In the genomic region with DNA sequence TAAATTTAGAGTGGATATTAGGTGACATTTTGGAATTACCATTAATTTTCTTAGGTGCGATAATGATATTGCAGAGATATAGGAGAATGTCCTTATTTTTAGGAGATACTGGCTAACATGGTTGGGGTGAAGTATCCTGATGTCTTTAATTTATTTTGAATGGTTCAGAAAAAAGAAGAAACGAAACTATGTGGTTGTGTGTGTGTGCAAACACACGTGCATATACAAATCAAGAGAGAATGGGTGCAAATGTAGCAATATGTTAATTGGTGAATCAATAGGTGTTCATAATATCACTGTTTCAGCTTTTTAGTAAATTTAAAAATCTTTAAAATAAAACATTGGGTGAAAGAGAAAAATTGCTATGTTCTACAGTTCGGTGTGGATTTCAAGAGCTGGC, we compare ENCODE assay signal across 21 cellular contexts.
"Had no signal": no experiment of that assay in that cellular context is flagged by ENCODE, and none has a peak within 500 bp of the region (broad histone marks: within the 10 kb centered on the region; RNA-seq: fewer than 3 reads in every experiment).

No MANE protein-coding gene starts in this region.

- H3K36me3 ChIP-seq: neutrophil, transverse colon had no signal

- H3K4me2 ChIP-seq: hepatocyte had no signal

- H3K27ac Mint-ChIP-seq: endodermal cell; naive thymus-derived CD8-positive, alpha-beta T cell; stimulated activated naive B cell treated with anti-CD40 and anti-IgM and Interleukin-4, amounts not matched to agents 10 μg/mL and 1 μg/mL and 100 μg/mL, for 72 hours; stimulated activated naive CD8-positive, alpha-beta T cell treated with anti-CD3 and anti-CD28 coated beads, Interleukin-15, amount 100 ng/mL, for 72 hours had no signal

- H3K4me3 ChIP-seq: coronary artery, hepatocyte, lung, right atrium auricular region, sigmoid colon, skin epidermis, testis, transverse colon had no signal

- DNase-seq: effector CD4-positive, alpha-beta T cell; endodermal cell; erythroblast; foreskin keratinocyte; kidney; left colon; left ventricle myocardium superior; naive thymus-derived CD8-positive, alpha-beta T cell; sigmoid colon; stimulated activated CD4-positive, alpha-beta T cell treated with anti-CD3 and anti-CD28 coated beads, Interleukin-2, amount 100 ng/mL, for 24 hours; stimulated activated CD4-positive, alpha-beta T cell treated with anti-CD3 and anti-CD28 coated beads, Interleukin-4, amount 100 ng/mL, for 4 hours; stimulated activated naive B cell treated with anti-CD40 and anti-IgM and Interleukin-4, amounts not matched to agents 10 μg/mL and 1 μg/mL and 100 μg/mL, for 72 hours; stimulated activated naive CD8-positive, alpha-beta T cell treated with anti-CD3 and anti-CD28 coated beads, Interleukin-15, amount 100 ng/mL, for 72 hours; testis; transverse colon had no signal

- ATAC-seq: foreskin keratinocyte; left colon; left ventricle myocardium superior; naive thymus-derived CD8-positive, alpha-beta T cell; stimulated activated naive B cell treated with anti-CD40 and anti-IgM and Interleukin-4, amounts not matched to agents 10 μg/mL and 1 μg/mL and 100 μg/mL, for 72 hours; stimulated activated naive CD8-positive, alpha-beta T cell treated with anti-CD3 and anti-CD28 coated beads, Interleukin-15, amount 100 ng/mL, for 72 hours had no signal

- H3K9me3 Mint-ChIP-seq: endodermal cell had no signal

- H3K4me3 Mint-ChIP-seq: endodermal cell; naive thymus-derived CD8-positive, alpha-beta T cell; stimulated activated naive B cell treated with anti-CD40 and anti-IgM and Interleukin-4, amounts not matched to agents 10 μg/mL and 1 μg/mL and 100 μg/mL, for 72 hours; stimulated activated naive CD8-positive, alpha-beta T cell treated with anti-CD3 and anti-CD28 coated beads, Interleukin-15, amount 100 ng/mL, for 72 hours had no signal

- H3K79me2 ChIP-seq: hepatocyte had no signal

- H3K4me1 ChIP-seq: testis, transverse colon had no signal

- H3K27ac ChIP-seq: coronary artery, foreskin keratinocyte, hepatocyte, neutrophil, right atrium auricular region, sigmoid colon, skin epidermis, testis, transverse colon had no signal

- H2AFZ ChIP-seq: hepatocyte had no signal

- H3K27me3 Mint-ChIP-seq: naive thymus-derived CD8-positive, alpha-beta T cell; stimulated activated naive B cell treated with anti-CD40 and anti-IgM and Interleukin-4, amounts not matched to agents 10 μg/mL and 1 μg/mL and 100 μg/mL, for 72 hours; stimulated activated naive CD8-positive, alpha-beta T cell treated with anti-CD3 and anti-CD28 coated beads, Interleukin-15, amount 100 ng/mL, for 72 hours had no signal

- H3K9me3 ChIP-seq: neutrophil, sigmoid colon, testis, transverse colon had no signal

- H3K27me3 ChIP-seq: foreskin keratinocyte, hepatocyte, neutrophil, right atrium auricular region, sigmoid colon, testis, transverse colon had no signal
